ENCODE assay signal across 17 cellular contexts in the genomic region with DNA sequence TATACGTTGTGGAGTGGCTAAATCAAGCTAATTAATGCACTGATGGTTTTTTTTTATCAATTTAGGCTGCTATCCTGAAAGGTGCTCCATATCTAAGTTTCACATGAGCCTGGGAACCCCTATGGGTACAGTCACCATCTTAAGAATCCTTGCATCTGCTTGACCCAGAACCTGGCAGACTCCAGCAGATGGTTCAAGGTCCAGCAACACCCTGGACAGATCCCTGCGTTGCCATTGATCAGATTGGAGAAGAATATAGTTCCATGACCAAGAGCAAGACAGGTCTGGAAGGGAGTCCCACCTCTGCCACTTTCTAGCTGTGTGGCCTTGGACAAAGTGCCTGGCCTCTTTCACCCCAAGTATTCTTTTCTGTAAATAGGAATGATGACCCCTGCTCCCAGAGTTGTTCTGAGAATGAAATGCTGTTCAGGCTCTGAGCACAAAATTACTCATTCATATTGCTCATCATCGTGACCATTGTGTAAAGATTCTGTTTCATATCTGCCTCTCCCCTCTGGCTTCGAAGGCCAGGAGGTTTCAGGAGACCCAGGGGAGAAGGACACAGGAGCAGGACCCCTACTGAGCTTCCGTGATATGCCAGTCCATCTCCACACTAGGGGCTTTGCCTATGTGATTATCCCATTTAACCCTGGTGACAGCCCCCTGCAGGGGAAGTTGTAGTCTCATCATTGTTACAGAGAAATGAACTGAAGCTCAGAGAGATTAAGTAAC. TPM values are rescaled to one million over a fixed set of nuclear protein-coding genes. Genes with fewer than 3 reads are reported as not detected.
A peak's percentile ranks its signal among the peaks of the same experiment; 100 is the strongest.
DNase-seq lines count a peak whose midpoint lies in the region; ATAC-seq and TF ChIP-seq lines count a peak whose summit lies in the region.
"Had no signal": no experiment of that assay in that cellular context is flagged by ENCODE, and none has a peak within 500 bp of the region (broad histone marks: within the 10 kb centered on the region; RNA-seq: fewer than 3 reads in every experiment).

No MANE protein-coding gene starts in this region.

- H3K4me1 ChIP-seq in esophagus squamous epithelium (no peaks in the 10 kb centered on the region), smooth muscle cell (ENCODE audit: low read depth) (peaks cover 9% of the 10 kb centered on the region)
- H3K4me1 ChIP-seq: stomach, vagina had no signal

- POLR2A ChIA-PET in RWPE1 (lab: Yijun Ruan, JAX; ENCODE audit: low non-redundant PET): no interaction called here

- no peaks in the 10 kb centered on the region for H3K79me2 ChIP-seq in smooth muscle cell (ENCODE audit: low read depth)

- H3K27me3 ChIP-seq in esophagus squamous epithelium (no peaks in the 10 kb centered on the region), smooth muscle cell (ENCODE audit: low read depth) (no peaks in the 10 kb centered on the region)
- H3K27me3 ChIP-seq: neutrophil, stomach, vagina had no signal

- intact Hi-C loops in esophagus squamous epithelium (cut with DNase I): no loop called here

- WGBS in esophagus squamous epithelium, 2 donors: 72 to 76% methylated on average over 4 to 5 of the region's 5 CpGs
- WGBS in smooth muscle cell (ENCODE audit: low lambda C conversion rate): 86% methylated on average over 5 of the region's 5 CpGs

- H3K9me3 Mint-ChIP-seq in stimulated activated naive CD8-positive, alpha-beta T cell treated with anti-CD3 and anti-CD28 coated beads, Interleukin-15, amount 100 ng/mL, for 72 hours: no peaks in the 10 kb centered on the region
- H3K9me3 Mint-ChIP-seq: activated CD4-positive, alpha-beta T cell treated with anti-CD3 and anti-CD28 coated beads, Interleukin-2, amount 10 ng/mL, durations not matched to agents 24 days and 14 days; activated T-helper 1 cell treated with anti-CD3 and anti-CD28 coated beads, Interleukin-12 subunit alpha, Interleukin-12 subunit beta, Interleukin-2, Interleukin-4 antibody, amounts not matched to agents 30 ng/mL and 10 ng/mL and 1 ng/mL, durations not matched to agents 14 hours and 24 hours and 36 hours had no signal

- no peak overlapping the region for H3K27ac Mint-ChIP-seq in stimulated activated naive CD8-positive, alpha-beta T cell treated with anti-CD3 and anti-CD28 coated beads, Interleukin-15, amount 100 ng/mL, for 72 hours
- H3K27ac Mint-ChIP-seq: activated CD4-positive, alpha-beta T cell treated with anti-CD3 and anti-CD28 coated beads, Interleukin-2, amount 10 ng/mL, durations not matched to agents 24 days and 14 days; activated T-helper 1 cell treated with anti-CD3 and anti-CD28 coated beads, Interleukin-12 subunit alpha, Interleukin-12 subunit beta, Interleukin-2, Interleukin-4 antibody, amounts not matched to agents 30 ng/mL and 10 ng/mL and 1 ng/mL, durations not matched to agents 14 hours and 24 hours and 36 hours had no signal

- H3F3A ChIP-seq in smooth muscle cell (ENCODE audit: low read depth): no peaks in the 10 kb centered on the region

- H2AFZ ChIP-seq in smooth muscle cell (ENCODE audit: low read depth): no peak overlapping the region

- H3K4me3 ChIP-seq in esophagus squamous epithelium (no peak overlapping the region), smooth muscle cell (no peak overlapping the region)
- H3K4me3 ChIP-seq: stomach, vagina had no signal

- no peaks in the 10 kb centered on the region for H3K4me1 Mint-ChIP-seq in stimulated activated naive CD8-positive, alpha-beta T cell treated with anti-CD3 and anti-CD28 coated beads, Interleukin-15, amount 100 ng/mL, for 72 hours
- H3K4me1 Mint-ChIP-seq: activated CD4-positive, alpha-beta T cell treated with anti-CD3 and anti-CD28 coated beads, Interleukin-2, amount 10 ng/mL, durations not matched to agents 24 days and 14 days had no signal

- no peak overlapping the region for H3K4me2 ChIP-seq in smooth muscle cell

- no peaks in the 10 kb centered on the region for H3K36me3 ChIP-seq in esophagus squamous epithelium
- no peaks in the 10 kb centered on the region for H3K36me3 ChIP-seq in smooth muscle cell (ENCODE audit: low read depth)
- H3K36me3 ChIP-seq: neutrophil, stomach, vagina had no signal

- CTCF ChIA-PET in RWPE1 (lab: Yijun Ruan, JAX): no interaction called here

- H4K20me1 ChIP-seq in smooth muscle cell (ENCODE audit: low read depth): no peaks in the 10 kb centered on the region

- H3K27me3 Mint-ChIP-seq in stimulated activated naive CD8-positive, alpha-beta T cell treated with anti-CD3 and anti-CD28 coated beads, Interleukin-15, amount 100 ng/mL, for 72 hours: no peaks in the 10 kb centered on the region

- TF ChIP-seq CTCF in RWPE1 (conservative IDR thresholded peaks at IDR 0.05; ENCODE audit: low read depth): no peak
- TF ChIP-seq CTCF in esophagus squamous epithelium (IDR thresholded peaks at IDR 0.05): no peak
- TF ChIP-seq CTCF in smooth muscle cell (IDR thresholded peaks at IDR 0.05; ENCODE audit: borderline replicate concordance, insufficient read depth, poor library complexity, severe bottlenecking): no peak

- no peak for DNase-seq in stimulated activated naive CD8-positive, alpha-beta T cell treated with anti-CD3 and anti-CD28 coated beads, Interleukin-15, Interleukin-2, amounts not matched to agents 100 U/mL and 50 U/mL, for 24 hours
- DNase-seq in stimulated activated naive CD8-positive, alpha-beta T cell treated with anti-CD3 and anti-CD28 coated beads, Interleukin-15, amount 100 ng/mL, for 72 hours: no peak
- DNase-seq in RWPE1 (ENCODE audit: low spot score) (peak; percentile 34), fibroblast of peridontal ligament (ENCODE audit: extremely low read depth) (peak; percentile 35), esophagus squamous epithelium (lab: John Stamatoyannopoulos, UW) (no peak), NCI-H774 (lab: John Stamatoyannopoulos, UW) (no peak), smooth muscle cell (lab: John Stamatoyannopoulos, UW; ENCODE audit: unreplicated experiment) (no peak)
- DNase-seq: activated CD4-positive, alpha-beta T cell treated with anti-CD3 and anti-CD28 coated beads, Interleukin-2, amount 10 ng/mL, durations not matched to agents 24 days and 14 days; KG1; NCI-H1694; NCI-H510A treated with DMSO at 0.1 percent for 48 hours; stomach; T-helper 2 cell had no signal

- H3K27ac ChIP-seq in RWPE1 (no peak overlapping the region), esophagus squamous epithelium (no peak overlapping the region), smooth muscle cell (ENCODE audit: low read depth) (no peak overlapping the region)
- H3K27ac ChIP-seq: neutrophil, stomach, vagina had no signal

- H3K4me3 Mint-ChIP-seq in stimulated activated naive CD8-positive, alpha-beta T cell treated with anti-CD3 and anti-CD28 coated beads, Interleukin-15, amount 100 ng/mL, for 72 hours: no peak overlapping the region
- H3K4me3 Mint-ChIP-seq: activated CD4-positive, alpha-beta T cell treated with anti-CD3 and anti-CD28 coated beads, Interleukin-2, amount 10 ng/mL, durations not matched to agents 24 days and 14 days; activated T-helper 1 cell treated with anti-CD3 and anti-CD28 coated beads, Interleukin-12 subunit alpha, Interleukin-12 subunit beta, Interleukin-2, Interleukin-4 antibody, amounts not matched to agents 30 ng/mL and 10 ng/mL and 1 ng/mL, durations not matched to agents 14 hours and 24 hours and 36 hours had no signal

- H3K9me3 ChIP-seq in esophagus squamous epithelium (no peaks in the 10 kb centered on the region), smooth muscle cell (replicated peaks; ENCODE audit: low read depth) (no peaks in the 10 kb centered on the region)
- H3K9me3 ChIP-seq: neutrophil, stomach, vagina had no signal

- peak; percentile 28 for ATAC-seq in stimulated activated naive CD8-positive, alpha-beta T cell treated with anti-CD3 and anti-CD28 coated beads, Interleukin-15, Interleukin-2, amounts not matched to agents 100 U/mL and 50 U/mL, for 24 hours
- no peak for ATAC-seq in stimulated activated naive CD8-positive, alpha-beta T cell treated with anti-CD3 and anti-CD28 coated beads, Interleukin-15, amount 100 ng/mL, for 72 hours
- no peak for ATAC-seq in HG03469 (IDR thresholded peaks at IDR 0.05; ENCODE audit: unreplicated experiment)

- no peak overlapping the region for H3K9ac ChIP-seq in smooth muscle cell (ENCODE audit: low read depth)

- no peak for TF ChIP-seq POLR2A in esophagus squamous epithelium (IDR thresholded peaks at IDR 0.05)

RNA-seq across cellular contexts. Expression of a gene that starts 30.0 kb away (rescaled TPM):
- total RNA-seq in esophagus squamous epithelium: 10 to 100 TPM; 13.6 to 29.6 (median 14.3) TPM
- 3.9 and 4.8 TPM in 2 replicates for total RNA-seq in smooth muscle cell
- 2.3 and 3.6 TPM in 2 replicates for polyA plus RNA-seq in smooth muscle cell

Comparison
In these comparisons a context has a peak if more than half of its experiments do, and no peak if none do; other contexts are left out.
1. DNase-seq: peak in RWPE1 (single experiment) and fibroblast of peridontal ligament (single experiment); none in stimulated activated naive CD8-positive, alpha-beta T cell treated with anti-CD3 and anti-CD28 coated beads, Interleukin-15, Interleukin-2, amounts not matched to agents 100 U/mL and 50 U/mL, for 24 hours (single experiment), stimulated activated naive CD8-positive, alpha-beta T cell treated with anti-CD3 and anti-CD28 coated beads, Interleukin-15, amount 100 ng/mL, for 72 hours (0 of 2), esophagus squamous epithelium (single experiment), NCI-H774 (single experiment) and smooth muscle cell (single experiment).